Comparison of ENCODE assay signal across 7 cellular contexts in the genomic region with DNA sequence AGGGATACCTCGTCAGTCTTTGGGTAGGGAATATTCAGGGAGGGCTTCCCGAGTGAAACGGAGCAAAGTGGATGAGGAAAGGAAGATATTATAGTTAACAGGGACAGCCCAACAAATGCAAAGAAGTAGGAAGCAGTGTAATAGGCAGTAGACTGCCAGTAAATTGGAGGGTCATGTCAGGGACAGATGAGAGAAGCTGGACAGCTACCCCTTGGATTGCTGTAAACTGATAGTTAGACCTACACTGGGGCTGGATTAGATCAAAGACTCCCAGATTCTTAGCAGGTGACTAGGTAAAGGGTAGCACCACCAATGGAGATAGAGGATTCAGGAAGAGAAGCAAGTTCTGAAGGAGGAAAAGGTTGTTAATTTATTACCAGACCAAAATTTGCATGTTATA. TPM values are rescaled to one million over a fixed set of nuclear protein-coding genes. Genes with fewer than 3 reads are reported as not detected.
"Had no signal": no experiment of that assay in that cellular context is flagged by ENCODE, and none has a peak within 500 bp of the region (broad histone marks: within the 10 kb centered on the region; RNA-seq: fewer than 3 reads in every experiment).

No MANE protein-coding gene starts in this region.

- ATAC-seq: HepG2, K562 had no signal

- H3K4me3 Mint-ChIP-seq: IgD-negative memory B cell had no signal

- H3K27ac Mint-ChIP-seq: IgD-negative memory B cell had no signal

- H3K4me3 ChIP-seq: K562 had no signal

- H3K27ac ChIP-seq: HL-60 had no signal

- DNase-seq: IMR-90, KBM-7 had no signal

- H3K4me1 Mint-ChIP-seq: IgD-negative memory B cell had no signal

RNA-seq across cellular contexts. Expression of a gene that starts 48.0 kb away (rescaled TPM):
- total RNA-seq: HT1080, IMR-90 had no signal
- polyA plus RNA-seq: IgD-negative memory B cell, IMR-90, K562 had no signal
